In genomic region chr20:11128131-11128831, GRCh38 we compare ENCODE assay signal across 26 cellular contexts.
DNase-seq lines count a peak whose midpoint lies in the region; ATAC-seq and TF ChIP-seq lines count a peak whose summit lies in the region.
"Had no signal": no experiment of that assay in that cellular context is flagged by ENCODE, and none has a peak within 500 bp of the region (broad histone marks: within the 10 kb centered on the region; RNA-seq: fewer than 3 reads in every experiment).

No MANE protein-coding gene starts in this region.

- TF ChIP-seq EP300 in gastroesophageal sphincter (IDR thresholded peaks at IDR 0.05), result no peak

- no peaks in the 10 kb centered on the region for H3K27me3 ChIP-seq in gastroesophageal sphincter
- H3K27me3 ChIP-seq: transverse colon had no signal

- 31 to 42% methylated on average over 4 to 5 of the region's 5 CpGs for WGBS in gastroesophageal sphincter (ENCODE audit: low coverage in 1 of 2), 2 donors

- peak overlapping the region in 1 of 4 donors; percentile 32 for H3K27ac ChIP-seq in gastroesophageal sphincter
- H3K27ac ChIP-seq: RWPE1, SK-N-MC, transverse colon had no signal

- no peaks in the 10 kb centered on the region for H3K4me1 ChIP-seq in gastroesophageal sphincter
- H3K4me1 ChIP-seq: transverse colon had no signal

- H3K4me3 ChIP-seq in cardiac fibroblast (replicated peaks in 1 of 2; ENCODE audit: low read depth in 2 of 2, low read length in 2 of 2), result no peak overlapping the region
- no peak overlapping the region for H3K4me3 ChIP-seq in gastroesophageal sphincter
- H3K4me3 ChIP-seq in skeletal muscle cell (ENCODE audit: low read depth, low read length), result no peak overlapping the region
- H3K4me3 ChIP-seq: GM23338, SK-N-MC, transverse colon had no signal

- no peak for TF ChIP-seq POLR2A in gastroesophageal sphincter (IDR thresholded peaks at IDR 0.05)

- DNase-seq in EL (peak; percentile 30), cardiac fibroblast (ENCODE audit: low read depth in 2 of 2) (peak; percentile 58 to 82), skeletal muscle cell (ENCODE audit: low read depth) (peak; percentile 54), hepatic stellate cell (ENCODE audit: low spot score) (no peak)
- DNase-seq in activated CD8-positive, alpha-beta memory T cell treated with anti-CD3 and anti-CD28 coated beads, Interleukin-2, amount 50 U/mL, for 48 hours, result no peak
- DNase-seq: activated B cell treated with CpG ODN at 0.5 μM for 24 hours; activated CD4-positive, alpha-beta T cell treated with anti-CD3 and anti-CD28 coated beads, Interleukin-2, amount 10 ng/mL, durations not matched to agents 7 days and 5 days; activated naive CD8-positive, alpha-beta T cell treated with anti-CD3 and anti-CD28 coated beads, Interleukin-2, amount 50 U/mL, for 24 hours; activated T-cell treated with anti-CD3 and anti-CD28 coated beads, Interleukin-2, amount 50 U/mL, for 4 hours; AML-193; Calu3; CD4-positive, CD25-positive, alpha-beta regulatory T cell; central memory CD4-positive, alpha-beta T cell; DMS79; effector memory CD8-positive, alpha-beta T cell; NCI-H2107; OCI-M1; stimulated activated CD4-positive, alpha-beta T cell treated with anti-CD3 and anti-CD28 coated beads, Interleukin-15, amount 100 ng/mL, for 24 hours; stimulated activated CD4-positive, alpha-beta T cell treated with anti-CD3 and anti-CD28 coated beads, Interleukin-4, amount 100 ng/mL, for 4 hours; T-helper 1 cell; transverse colon had no signal

- ATAC-seq in gastroesophageal sphincter (peak; percentile 77), GM21723 (IDR thresholded peaks at IDR 0.05; ENCODE audit: unreplicated experiment) (no peak)
- ATAC-seq: activated naive CD8-positive, alpha-beta T cell treated with anti-CD3 and anti-CD28 coated beads, Interleukin-2, amount 50 U/mL, for 24 hours; activated T-cell treated with anti-CD3 and anti-CD28 coated beads, Interleukin-2, amount 50 U/mL, for 4 hours; effector memory CD8-positive, alpha-beta T cell; GM23338 had no signal

- H3K36me3 ChIP-seq in gastroesophageal sphincter, result no peaks in the 10 kb centered on the region
- H3K36me3 ChIP-seq: transverse colon had no signal

- H3K9me3 ChIP-seq in gastroesophageal sphincter, result no peaks in the 10 kb centered on the region
- H3K9me3 ChIP-seq: transverse colon had no signal

- TF ChIP-seq CTCF in cardiac fibroblast (IDR thresholded peaks at IDR 0.05; ENCODE audit: low read depth, low read length) (no peak), gastroesophageal sphincter (IDR thresholded peaks at IDR 0.05) (no peak)

Comparison
In these comparisons a context has a peak if more than half of its experiments do, and no peak if none do; other contexts are left out.
1. DNase-seq: peak in EL (single experiment), cardiac fibroblast (2 of 2) and skeletal muscle cell (single experiment); none in activated CD8-positive, alpha-beta memory T cell treated with anti-CD3 and anti-CD28 coated beads, Interleukin-2, amount 50 U/mL, for 48 hours (single experiment) and hepatic stellate cell (single experiment).